1 cellular context compared by ENCODE assay signal in the genomic region with DNA sequence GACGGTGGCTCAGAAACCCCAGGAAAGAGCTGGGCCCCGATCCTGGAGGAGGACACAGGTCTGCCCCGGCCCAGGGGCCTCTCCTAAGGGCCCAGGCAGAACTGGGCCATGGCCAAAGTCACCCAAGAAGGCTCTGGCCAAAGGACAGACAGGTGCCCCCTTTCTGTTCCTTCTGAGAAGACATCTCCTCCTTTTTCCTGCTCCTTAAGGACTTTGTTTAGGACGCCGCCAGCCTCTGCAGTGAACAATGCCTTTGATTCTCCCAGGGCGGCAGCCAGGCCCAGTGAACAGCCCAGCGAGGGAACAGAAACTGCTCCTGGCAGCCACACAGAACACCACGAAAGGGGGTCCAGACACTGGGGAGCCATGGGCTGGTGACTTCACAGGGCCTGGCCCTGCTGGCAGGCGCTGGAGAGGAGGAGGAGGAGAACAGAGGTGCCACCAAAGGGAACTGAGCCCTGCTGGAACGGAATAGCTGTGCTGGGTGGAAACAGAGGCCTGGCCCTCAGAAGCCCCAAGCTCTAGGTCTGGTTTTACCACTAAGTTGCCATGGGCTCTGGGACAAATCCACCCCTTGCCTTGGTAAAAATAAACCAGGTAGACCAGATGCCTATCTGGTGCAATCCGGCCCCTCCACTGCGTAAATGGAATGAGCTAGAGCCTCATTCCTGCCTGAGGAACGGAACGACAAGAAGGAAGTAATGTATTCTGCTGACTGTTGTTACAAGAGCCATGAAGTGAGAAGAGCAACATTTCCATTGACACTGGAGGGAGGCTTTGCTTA.
TF ChIP-seq lines count a peak whose summit lies in the region.

No MANE protein-coding gene starts in this region.

TF ChIP-seq in HepG2, 621 proteins besides CTCF, POLR2A, EP300 and RAD21 (continued from another document):
- TF ChIP-seq, protein P1, sequence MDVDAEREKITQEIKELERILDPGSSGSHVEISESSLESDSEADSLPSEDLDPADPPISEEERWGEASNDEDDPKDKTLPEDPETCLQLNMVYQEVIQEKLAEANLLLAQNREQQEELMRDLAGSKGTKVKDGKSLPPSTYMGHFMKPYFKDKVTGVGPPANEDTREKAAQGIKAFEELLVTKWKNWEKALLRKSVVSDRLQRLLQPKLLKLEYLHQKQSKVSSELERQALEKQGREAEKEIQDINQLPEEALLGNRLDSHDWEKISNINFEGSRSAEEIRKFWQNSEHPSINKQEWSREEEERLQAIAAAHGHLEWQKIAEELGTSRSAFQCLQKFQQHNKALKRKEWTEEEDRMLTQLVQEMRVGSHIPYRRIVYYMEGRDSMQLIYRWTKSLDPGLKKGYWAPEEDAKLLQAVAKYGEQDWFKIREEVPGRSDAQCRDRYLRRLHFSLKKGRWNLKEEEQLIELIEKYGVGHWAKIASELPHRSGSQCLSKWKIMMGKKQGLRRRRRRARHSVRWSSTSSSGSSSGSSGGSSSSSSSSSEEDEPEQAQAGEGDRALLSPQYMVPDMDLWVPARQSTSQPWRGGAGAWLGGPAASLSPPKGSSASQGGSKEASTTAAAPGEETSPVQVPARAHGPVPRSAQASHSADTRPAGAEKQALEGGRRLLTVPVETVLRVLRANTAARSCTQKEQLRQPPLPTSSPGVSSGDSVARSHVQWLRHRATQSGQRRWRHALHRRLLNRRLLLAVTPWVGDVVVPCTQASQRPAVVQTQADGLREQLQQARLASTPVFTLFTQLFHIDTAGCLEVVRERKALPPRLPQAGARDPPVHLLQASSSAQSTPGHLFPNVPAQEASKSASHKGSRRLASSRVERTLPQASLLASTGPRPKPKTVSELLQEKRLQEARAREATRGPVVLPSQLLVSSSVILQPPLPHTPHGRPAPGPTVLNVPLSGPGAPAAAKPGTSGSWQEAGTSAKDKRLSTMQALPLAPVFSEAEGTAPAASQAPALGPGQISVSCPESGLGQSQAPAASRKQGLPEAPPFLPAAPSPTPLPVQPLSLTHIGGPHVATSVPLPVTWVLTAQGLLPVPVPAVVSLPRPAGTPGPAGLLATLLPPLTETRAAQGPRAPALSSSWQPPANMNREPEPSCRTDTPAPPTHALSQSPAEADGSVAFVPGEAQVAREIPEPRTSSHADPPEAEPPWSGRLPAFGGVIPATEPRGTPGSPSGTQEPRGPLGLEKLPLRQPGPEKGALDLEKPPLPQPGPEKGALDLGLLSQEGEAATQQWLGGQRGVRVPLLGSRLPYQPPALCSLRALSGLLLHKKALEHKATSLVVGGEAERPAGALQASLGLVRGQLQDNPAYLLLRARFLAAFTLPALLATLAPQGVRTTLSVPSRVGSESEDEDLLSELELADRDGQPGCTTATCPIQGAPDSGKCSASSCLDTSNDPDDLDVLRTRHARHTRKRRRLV (CRISPR knock-in tag; IDR thresholded peaks at IDR 0.05): no peak
- TF ChIP-seq EHMT2 (IDR thresholded peaks at IDR 0.05; ENCODE audit: borderline replicate concordance, low read depth, low read length) (no peak), ZNF33A (CRISPR knock-in tag; IDR thresholded peaks at IDR 0.05; ENCODE audit: borderline replicate concordance) (no peak), FIP1L1 (IDR thresholded peaks at IDR 0.05; ENCODE audit: borderline replicate concordance, insufficient read depth, low read depth, low read length) (no peak)
- TF ChIP-seq, protein P2, sequence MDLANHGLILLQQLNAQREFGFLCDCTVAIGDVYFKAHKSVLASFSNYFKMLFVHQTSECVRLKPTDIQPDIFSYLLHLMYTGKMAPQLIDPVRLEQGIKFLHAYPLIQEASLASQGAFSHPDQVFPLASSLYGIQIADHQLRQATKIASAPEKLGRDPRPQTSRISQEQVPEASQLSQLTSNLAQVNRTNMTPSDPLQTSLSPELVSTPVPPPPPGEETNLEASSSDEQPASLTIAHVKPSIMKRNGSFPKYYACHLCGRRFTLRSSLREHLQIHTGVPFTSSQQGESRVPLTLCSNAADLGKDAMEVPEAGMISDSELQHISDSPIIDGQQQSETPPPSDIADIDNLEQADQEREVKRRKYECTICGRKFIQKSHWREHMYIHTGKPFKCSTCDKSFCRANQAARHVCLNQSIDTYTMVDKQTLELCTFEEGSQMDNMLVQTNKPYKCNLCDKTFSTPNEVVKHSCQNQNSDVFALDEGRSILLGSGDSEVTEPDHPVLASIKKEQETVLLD (CRISPR knock-in tag; IDR thresholded peaks at IDR 0.05; ENCODE audit: low read depth): no peak
